Comparison of ENCODE assay signal across 7 cellular contexts in the genomic region with DNA sequence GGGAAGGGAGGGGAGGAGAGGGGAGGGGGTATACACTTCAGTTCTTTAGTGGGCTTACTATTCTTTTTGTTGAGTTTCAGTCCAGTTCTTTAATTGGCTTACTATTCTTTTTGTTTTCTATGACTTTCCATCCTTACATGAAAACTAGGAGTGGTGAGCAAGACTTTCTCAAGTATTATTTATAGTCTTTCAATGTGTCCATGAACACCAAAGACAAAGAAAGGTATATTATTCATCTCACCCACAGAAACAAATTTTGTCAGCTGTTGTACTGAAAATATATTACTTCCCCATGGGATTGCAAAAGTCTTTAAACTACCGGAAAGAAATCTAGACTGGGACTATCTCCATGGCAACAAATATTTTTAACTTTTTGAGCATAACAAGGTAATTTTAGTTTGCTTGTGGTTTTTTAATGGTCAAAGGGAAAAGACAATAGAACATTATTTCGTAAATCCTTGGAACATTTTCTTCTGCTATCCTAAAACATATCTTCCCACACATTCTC. TPM values are rescaled to one million over a fixed set of nuclear protein-coding genes. Genes with fewer than 3 reads are reported as not detected.
DNase-seq lines count a peak whose midpoint lies in the region; ATAC-seq, FAIRE-seq and TF ChIP-seq lines count a peak whose summit lies in the region.

No MANE protein-coding gene starts in this region.

- H2AFZ ChIP-seq in Karpas-422 (ENCODE audit: low read length) (no peak overlapping the region), GM12878 (ENCODE audit: control insufficient read depth, low read depth, low read length) (no peak overlapping the region)

- RAD21 ChIA-PET in GM12878 (lab: Charles Lee; ENCODE audit: unreplicated experiment): interaction anchor here (1.5 to 7.2 kb wide), 5 partner anchors 12 to 119 kb away, joined by 3 to 54 read pairs (median 5); a partner anchor contains a TSS

- H3K9me3 Mint-ChIP-seq in activated T-helper 1 cell treated with anti-CD3 and anti-CD28 coated beads, Interleukin-12 subunit alpha, Interleukin-12 subunit beta, Interleukin-2, Interleukin-4 antibody, amounts not matched to agents 30 ng/mL and 10 ng/mL and 1 ng/mL, durations not matched to agents 14 hours and 24 hours and 36 hours: no peaks in the 10 kb centered on the region

- peak; percentile 52 for FAIRE-seq in GM12878 (lab: Jason Lieb, UNC)

- peak overlapping the region; percentile 50 for H3K4me2 ChIP-seq in Karpas-422 (ENCODE audit: low read depth, low read length, poor library complexity, severe bottlenecking)
- peak overlapping the region; percentile 47 for H3K4me2 ChIP-seq in GM12878 (ENCODE audit: control insufficient read depth, insufficient read depth)

- H3K9me2 ChIP-seq in Karpas-422 (replicated peaks; ENCODE audit: insufficient read depth, low read length): no peaks in the 10 kb centered on the region

- TF ChIP-seq EP300 in GM12878 (IDR thresholded peaks at IDR 0.05; ENCODE audit: borderline replicate concordance in 1 of 2, control insufficient read depth in 1 of 2, low read depth in 2 of 2, low read length in 2 of 2) (peak in 1 of 2 experiments; percentile 44; a peak in 1 of 4 replicates), tibial nerve (IDR thresholded peaks at IDR 0.05) (peak; percentile 67 to 75)

- 0% methylated on average over 2 of the region's 2 CpGs for WGBS in GM12878 (ENCODE audit: insufficient coverage, insufficient replicate concordance, low lambda C conversion rate, missing lambda C conversion rate)
- WGBS in tibial nerve, 2 donors: 4 to 6% methylated on average over 2 of the region's 2 CpGs

- H3K27ac Mint-ChIP-seq in activated T-helper 1 cell treated with anti-CD3 and anti-CD28 coated beads, Interleukin-12 subunit alpha, Interleukin-12 subunit beta, Interleukin-2, Interleukin-4 antibody, amounts not matched to agents 30 ng/mL and 10 ng/mL and 1 ng/mL, durations not matched to agents 14 hours and 24 hours and 36 hours: no peak overlapping the region

- SMC1A ChIA-PET in GM12878 (lab: Charles Lee; ENCODE audit: uncharacterized antibody, unreplicated experiment): interaction anchor here (1.0 to 10.6 kb wide), 5 partner anchors 8 to 88 kb away, joined by 4 to 152 read pairs (median 5); a partner anchor contains a TSS

- H3K27me3 ChIP-seq in Karpas-422 (ENCODE audit: low read length) (no peaks in the 10 kb centered on the region), GM12878 (replicated peaks in 1 of 2; ENCODE audit: control insufficient read depth in 2 of 2, insufficient read depth in 2 of 2, low read length in 1 of 2) (no peaks in the 10 kb centered on the region), tibial nerve (no peaks in the 10 kb centered on the region)

- DNase-seq in Karpas-422 (peak; percentile 69), GM12878 (ENCODE audit: low read depth, low spot score) (no peak), iris pigment epithelial cell (ENCODE audit: low read depth) (peak; percentile 87), tibial nerve (ENCODE audit: low spot score in 2 of 2) (no peak), NCI-H1048 (lab: John Stamatoyannopoulos, UW) (no peak)
- DNase-seq in activated T-helper 1 cell treated with anti-CD3 and anti-CD28 coated beads, Interleukin-12 subunit alpha, Interleukin-12 subunit beta, Interleukin-2, Interleukin-4 antibody, amounts not matched to agents 30 ng/mL and 10 ng/mL and 1 ng/mL, durations not matched to agents 14 hours and 24 hours and 36 hours (ENCODE audit: low spot score): no peak

- no peak for TF ChIP-seq CTCF in GM12878 (IDR thresholded peaks at IDR 0.05 in 2 of 3, conservative IDR thresholded peaks at IDR 0.05 in 1 of 3; ENCODE audit: control insufficient read depth in 2 of 3, extremely low read depth in 1 of 3, insufficient read depth in 1 of 3, low read depth in 3 of 3, low read length in 3 of 3)
- no peak for TF ChIP-seq CTCF in tibial nerve (IDR thresholded peaks at IDR 0.05)

- BruUV-seq in GM12878 (replicated peaks; lab: Mats Ljungman, UMichigan): no TSS peak

- H3K36me3 ChIP-seq in Karpas-422 (ENCODE audit: insufficient read depth, low read length) (peaks cover 49% of the 10 kb centered on the region), GM12878 (ENCODE audit: control insufficient read depth in 2 of 2, insufficient read depth in 2 of 2, low read length in 1 of 2) (no peaks in the 10 kb centered on the region; a peak in 2 of 4 replicates), tibial nerve (peaks cover 0 to 15% (median 0%) of the 10 kb centered on the region in 3 donors)

- POLR2A ChIA-PET in GM12878 (lab: Charles Lee): interaction anchor here (1.3 to 6.9 kb wide), 4 partner anchors 11 to 93 kb away, joined by 6 to 64 read pairs (median 30); a partner anchor contains a TSS

- H3K9ac ChIP-seq in Karpas-422 (ENCODE audit: low read length) (no peak overlapping the region), GM12878 (ENCODE audit: control insufficient read depth, insufficient read depth, low read length) (no peak overlapping the region)

- TF ChIP-seq POLR2A in GM12878 (IDR thresholded peaks at IDR 0.05; ENCODE audit: low read depth, low read length) (no peak), tibial nerve (IDR thresholded peaks at IDR 0.05) (no peak)

- in situ Hi-C loops in GM12878 (cut with MboI): no loop called here

- no peaks in the 10 kb centered on the region for H4K20me1 ChIP-seq in Karpas-422 (ENCODE audit: insufficient read depth, low read depth, low read length)
- no peaks in the 10 kb centered on the region for H4K20me1 ChIP-seq in GM12878 (ENCODE audit: control insufficient read depth, insufficient read depth)

- peaks cover 26% of the 10 kb centered on the region for H3K36me3 Mint-ChIP-seq in activated T-helper 1 cell treated with anti-CD3 and anti-CD28 coated beads, Interleukin-12 subunit alpha, Interleukin-12 subunit beta, Interleukin-2, Interleukin-4 antibody, amounts not matched to agents 30 ng/mL and 10 ng/mL and 1 ng/mL, durations not matched to agents 14 hours and 24 hours and 36 hours (ENCODE audit: low read depth)

- intact Hi-C loops in GM12878 (cut with micrococcal nuclease; ENCODE audit: unreplicated experiment): loop anchor here (1.0 to 2.0 kb wide), 2 partner anchors 10 to 17 kb away; a partner anchor contains a TSS
- intact Hi-C loops in activated T-helper 1 cell treated with anti-CD3 and anti-CD28 coated beads, Interleukin-12 subunit alpha, Interleukin-12 subunit beta, Interleukin-2, Interleukin-4 antibody, amounts not matched to agents 30 ng/mL and 10 ng/mL and 1 ng/mL, durations not matched to agents 14 hours and 24 hours and 36 hours (cut with micrococcal nuclease): no loop called here

- peaks cover 48% of the 10 kb centered on the region for H3K4me1 ChIP-seq in Karpas-422 (ENCODE audit: low read length)
- peaks cover 20% of the 10 kb centered on the region for H3K4me1 ChIP-seq in GM12878 (ENCODE audit: control insufficient read depth, insufficient read depth, low read length)
- peaks cover 0 to 48% (median 13%) of the 10 kb centered on the region in 4 donors for H3K4me1 ChIP-seq in tibial nerve

- H3K4me3 Mint-ChIP-seq in activated T-helper 1 cell treated with anti-CD3 and anti-CD28 coated beads, Interleukin-12 subunit alpha, Interleukin-12 subunit beta, Interleukin-2, Interleukin-4 antibody, amounts not matched to agents 30 ng/mL and 10 ng/mL and 1 ng/mL, durations not matched to agents 14 hours and 24 hours and 36 hours: no peak overlapping the region

- H3K4me3 ChIP-seq in Karpas-422 (ENCODE audit: low read length) (no peak overlapping the region), GM12878 (no peak overlapping the region), tibial nerve (no peak overlapping the region)

- H3K27me3 Mint-ChIP-seq in activated T-helper 1 cell treated with anti-CD3 and anti-CD28 coated beads, Interleukin-12 subunit alpha, Interleukin-12 subunit beta, Interleukin-2, Interleukin-4 antibody, amounts not matched to agents 30 ng/mL and 10 ng/mL and 1 ng/mL, durations not matched to agents 14 hours and 24 hours and 36 hours (ENCODE audit: insufficient read depth): no peaks in the 10 kb centered on the region

- H3K9me3 ChIP-seq in Karpas-422 (ENCODE audit: low read length) (no peaks in the 10 kb centered on the region), GM12878 (replicated peaks; ENCODE audit: control insufficient read depth, insufficient read depth, low read length) (no peaks in the 10 kb centered on the region), tibial nerve (no peaks in the 10 kb centered on the region)

- H3K79me2 ChIP-seq in Karpas-422 (ENCODE audit: low read length): peaks cover 91% of the 10 kb centered on the region
- peaks cover 26% of the 10 kb centered on the region for H3K79me2 ChIP-seq in GM12878 (ENCODE audit: control insufficient read depth, insufficient read depth, low read length)

- ATAC-seq in GM12878: peak; percentile 40
- ATAC-seq in GM18867 (IDR thresholded peaks at IDR 0.05; ENCODE audit: unreplicated experiment): no peak

- TF ChIP-seq RAD21 in GM12878 (IDR thresholded peaks at IDR 0.05; ENCODE audit: insufficient read depth, low read depth, low read length): no peak

- peaks cover 23% of the 10 kb centered on the region for H3K4me1 Mint-ChIP-seq in activated T-helper 1 cell treated with anti-CD3 and anti-CD28 coated beads, Interleukin-12 subunit alpha, Interleukin-12 subunit beta, Interleukin-2, Interleukin-4 antibody, amounts not matched to agents 30 ng/mL and 10 ng/mL and 1 ng/mL, durations not matched to agents 14 hours and 24 hours and 36 hours (ENCODE audit: low read depth)

- H3K27ac ChIP-seq in Karpas-422 (ENCODE audit: low read length): peak overlapping the region; percentile 76
- H3K27ac ChIP-seq in GM12878 (ENCODE audit: control insufficient read depth, insufficient read depth): no peak overlapping the region; the same call in 1 of the 2 replicates
- peak overlapping the region in 3 of 4 donors; percentile 5 to 85 (median 76) for H3K27ac ChIP-seq in tibial nerve

- CTCF ChIA-PET in GM12878 (lab: Yijun Ruan, JAX): interaction anchor here (0.9 to 3.5 kb wide), 5 partner anchors 11 to 117 kb away, joined by 3 to 27 read pairs (median 15); a partner anchor contains a TSS

RNA-seq across cellular contexts. Expression of a gene that starts 17.6 kb away (rescaled TPM):
- total RNA-seq in Karpas-422 (2014; rRNA removed; shearing (Covaris generic); ENCODE audit: low replicate concordance): 36.6 and 39.8 TPM in 2 replicates
- 102 and 104 TPM in 2 replicates for total RNA-seq in GM12878 (2013; cell fraction: nucleolus; rRNA removed)
- 17.3 and 17.7 TPM in 2 replicates for total RNA-seq in GM12878 (2014; rRNA removed)
- total RNA-seq in GM12878 (2014; rRNA removed; fragmentation: Illumina TruSeq; extraction: Trizol): 18.5 and 19.2 TPM in 2 replicates
- total RNA-seq in GM12878 (2021): 16.4 and 18.9 TPM in 2 replicates
- 13.1 TPM for polyA plus RNA-seq in GM12878 (2011; ENCODE audit: low read depth)
- polyA plus RNA-seq in GM12878 (2011; rRNA removed): 8.1 and 9.9 TPM in 2 replicates
- 4.2 and 4.3 TPM in 2 replicates for polyA plus RNA-seq in GM12878 (2011; cell fraction: cytosol; rRNA removed)
- 11.5 and 11.9 TPM in 2 replicates for polyA plus RNA-seq in GM12878 (2011; cell fraction: nucleus; rRNA removed)
- polyA plus RNA-seq in GM12878 (2012): 12.2 and 14.0 TPM in 2 replicates
- polyA plus RNA-seq in GM12878 (2014; fragmentation: Illumina TruSeq; extraction: Trizol): 12.0 and 13.3 TPM in 2 replicates
- 1 to 10 TPM; 2.3 to 3.4 TPM for polyA plus RNA-seq in GM12878 (2014; fragmentation: Nextera tagmentation; extraction: Ambion mirVana)
- polyA plus RNA-seq in GM12878 (2014; rRNA removed): 9.4 and 10.1 TPM in 2 replicates
- polyA plus RNA-seq in GM12878 (2016; fragmentation: Nextera tagmentation; extraction: Ambion mirVana): 10 to 100 TPM; 14.9 to 15.9 TPM
- polyA minus RNA-seq in GM12878 (2011; rRNA and poly(A)+ RNA removed): 20.0 and 21.9 TPM in 2 replicates
- 4.8 and 7.0 TPM in 2 replicates for polyA minus RNA-seq in GM12878 (2011; cell fraction: cytosol; rRNA and poly(A)+ RNA removed)
- 12.8 and 24.0 TPM in 2 replicates for polyA minus RNA-seq in GM12878 (2011; cell fraction: nucleus; rRNA and poly(A)+ RNA removed)
- 10 to 100 TPM; 30.6 to 50.9 (median 42.6) TPM for total RNA-seq in tibial nerve
- 30.4 and 31.6 TPM in 2 replicates for total RNA-seq in activated T-helper 1 cell treated with anti-CD3 and anti-CD28 coated beads, Interleukin-12 subunit alpha, Interleukin-12 subunit beta, Interleukin-2, Interleukin-4 antibody, amounts not matched to agents 30 ng/mL and 10 ng/mL and 1 ng/mL, durations not matched to agents 14 hours and 24 hours and 36 hours

Comparison
In these comparisons a context has a peak if more than half of its experiments do, and no peak if none do; other contexts are left out.
1. DNase-seq: peak in Karpas-422 (single experiment) and iris pigment epithelial cell (single experiment); none in GM12878 (single experiment), tibial nerve (0 of 2), activated T-helper 1 cell treated with anti-CD3 and anti-CD28 coated beads, Interleukin-12 subunit alpha, Interleukin-12 subunit beta, Interleukin-2, Interleukin-4 antibody, amounts not matched to agents 30 ng/mL and 10 ng/mL and 1 ng/mL, durations not matched to agents 14 hours and 24 hours and 36 hours (single experiment) and NCI-H1048 (single experiment).